Comparison of ENCODE assay signal across 8 cellular contexts in the genomic region with DNA sequence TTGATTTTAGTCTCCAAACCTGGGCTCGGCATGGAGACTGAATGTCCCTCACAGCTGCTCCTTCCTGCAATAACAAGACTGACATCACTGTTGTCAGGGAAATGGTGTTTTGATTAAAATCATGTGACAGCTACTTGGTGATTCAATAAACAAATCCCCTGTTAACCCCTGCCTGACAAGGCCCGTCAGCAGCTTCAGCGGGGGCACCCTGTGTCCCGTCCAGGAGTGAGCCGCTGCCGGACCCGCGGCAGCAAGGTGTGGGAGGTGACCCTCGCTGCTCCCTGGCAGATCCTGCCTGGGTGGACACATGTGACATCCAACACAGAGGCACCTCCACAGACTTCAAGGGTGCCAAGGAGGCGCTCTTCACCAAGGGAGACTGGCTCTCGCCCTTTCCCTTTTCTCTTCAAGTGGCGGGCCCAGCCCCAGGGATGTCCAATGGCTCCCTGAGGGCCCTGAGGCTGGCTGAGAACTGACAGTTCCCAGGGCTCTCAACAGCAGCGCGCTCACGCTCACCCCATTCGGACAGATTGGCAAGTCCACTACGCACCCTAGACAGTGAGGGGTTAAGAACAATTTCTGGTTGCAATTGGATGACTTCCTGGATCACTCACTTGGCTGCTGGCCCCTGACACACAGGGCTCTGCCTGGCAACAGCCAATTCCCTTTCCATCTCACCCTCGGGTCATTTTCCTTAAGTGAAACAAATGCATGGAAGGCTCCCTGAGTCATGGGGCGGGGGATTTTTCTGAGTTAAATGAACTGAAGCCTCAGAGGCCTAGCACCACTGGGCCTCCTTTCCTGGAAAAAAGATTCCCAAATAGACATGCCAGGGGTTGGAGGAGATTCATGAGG. TPM values are rescaled to one million over a fixed set of nuclear protein-coding genes. Genes with fewer than 3 reads are reported as not detected.
A peak's percentile ranks its signal among the peaks of the same experiment; 100 is the strongest.
DNase-seq lines count a peak whose midpoint lies in the region; ATAC-seq and TF ChIP-seq lines count a peak whose summit lies in the region.

No MANE protein-coding gene starts in this region.

- intact Hi-C loops in ovary (cut with DNase I) = loop anchor here in 2 of 4 donors (2.0 to 10.0 kb wide), 2 partner anchors 131 to 133 kb away; a partner anchor contains a TSS
- intact Hi-C loops in CD14-positive monocyte (cut with micrococcal nuclease) = no loop called here

- H3K9ac ChIP-seq in BLaER1 = no peak overlapping the region
- peak overlapping the region; percentile 95 for H3K9ac ChIP-seq in adipocyte (ENCODE audit: low read length)

- no peaks in the 10 kb centered on the region for H4K20me1 ChIP-seq in BLaER1

- H3K27ac ChIP-seq in BLaER1 (0 out of 2 replicates have a peak overlapping the region, but pooled peaks have one; percentile 19), ovary (peak overlapping the region; percentile 90 to 98)

- H3K9me3 ChIP-seq in BLaER1 (no peaks in the 10 kb centered on the region), adipocyte (ENCODE audit: control insufficient read depth, low read length) (no peaks in the 10 kb centered on the region), ovary (no peaks in the 10 kb centered on the region)

- TF ChIP-seq POLR2A in ovary (IDR thresholded peaks at IDR 0.05) = peak; percentile 26

- no peak for TF ChIP-seq EP300 in ovary (IDR thresholded peaks at IDR 0.05)

- ATAC-seq in GM21381 (IDR thresholded peaks at IDR 0.05; ENCODE audit: unreplicated experiment) = no peak
- no peak for ATAC-seq in HG03095 (IDR thresholded peaks at IDR 0.05; ENCODE audit: unreplicated experiment)

- H3K36me3 ChIP-seq in BLaER1 (peaks cover 55% of the 10 kb centered on the region), adipocyte (ENCODE audit: control insufficient read depth, insufficient read depth, low read length, severe bottlenecking) (peaks cover 25% of the 10 kb centered on the region), ovary (no peaks in the 10 kb centered on the region)

- DNase-seq in NCI-H1092 treated with DMSO at 0.1 percent for 48 hours (lab: John Stamatoyannopoulos, UW) (peak; percentile 91), adipocyte (ENCODE audit: low read depth) (peak; percentile 99), glomerular visceral epithelial cell (ENCODE audit: extremely low spot score) (peak; percentile 95), ovary (peak; percentile 84 to 93 (median 85)), CD14-positive monocyte (ENCODE audit: low spot score) (no peak)

- no peaks in the 10 kb centered on the region for H3K27me3 ChIP-seq in BLaER1
- H3K27me3 ChIP-seq in adipocyte (replicated peaks; ENCODE audit: control insufficient read depth, insufficient read depth, low read length) = no peaks in the 10 kb centered on the region
- no peaks in the 10 kb centered on the region for H3K27me3 ChIP-seq in ovary

- peaks cover 21 to 28% of the 10 kb centered on the region in 2 donors for H3K36me3 Mint-ChIP-seq in CD14-positive monocyte

- H3K4me1 ChIP-seq in BLaER1 (peaks cover 19% of the 10 kb centered on the region; the same call in 1 of the 2 replicates), adipocyte (ENCODE audit: control insufficient read depth, insufficient read depth, low read length) (peaks cover 90% of the 10 kb centered on the region), ovary (ENCODE audit: insufficient read depth) (peaks cover 61% of the 10 kb centered on the region)

- H3K4me3 Mint-ChIP-seq in CD14-positive monocyte = no peak overlapping the region

- H3K4me2 ChIP-seq in BLaER1 = peak overlapping the region; percentile 23; the same call in 1 of the 2 replicates

- H3K4me3 ChIP-seq in BLaER1 (no peak overlapping the region), adipocyte (ENCODE audit: low read length) (peak overlapping the region; percentile 71), ovary (peak overlapping the region; percentile 41)

- peaks cover 5% of the 10 kb centered on the region for H3K4me1 Mint-ChIP-seq in CD14-positive monocyte

- no peaks in the 10 kb centered on the region for H3K9me3 Mint-ChIP-seq in CD14-positive monocyte

- 5 to 8% (median 6%) methylated on average over 19 of the region's 19 CpGs for WGBS in ovary, 3 donors

- H3K27me3 Mint-ChIP-seq in CD14-positive monocyte (ENCODE audit: low read depth in 3 of 3) = peaks cover 0 to 4% (median 2%) of the 10 kb centered on the region in 3 donors

- no peak for TF ChIP-seq CTCF in ovary (IDR thresholded peaks at IDR 0.05)
- TF ChIP-seq CTCF in CD14-positive monocyte (IDR thresholded peaks at IDR 0.05) = no peak

- H3K27ac Mint-ChIP-seq in CD14-positive monocyte = peak overlapping the region in 2 of 7 donors; percentile 22 to 28

RNA-seq across cellular contexts. Expression of a gene that starts 30.7 kb away (rescaled TPM):
- 10 to 100 TPM; 17.3 to 36.4 (median 25.9) TPM for total RNA-seq in ovary
- 10 to 100 TPM in 1 of 2 donors, 1 to 10 TPM in 1; 9.8 to 20.4 TPM for polyA plus RNA-seq in ovary
- polyA plus RNA-seq in CD14-positive monocyte = 10 to 100 TPM; 11.2 to 16.9 TPM
